23 cellular contexts compared by ENCODE assay signal in genomic region chr12:110340706-110341105, GRCh38. TPM values are rescaled to one million over a fixed set of nuclear protein-coding genes. Genes with fewer than 3 reads are reported as not detected.
DNase-seq lines count a peak whose midpoint lies in the region; ATAC-seq, FAIRE-seq and TF ChIP-seq lines count a peak whose summit lies in the region.
"Had no signal": no experiment of that assay in that cellular context is flagged by ENCODE, and none has a peak within 500 bp of the region (broad histone marks: within the 10 kb centered on the region; RNA-seq: fewer than 3 reads in every experiment).

No MANE protein-coding gene starts in this region.

- no peak for TF ChIP-seq CTCF in 22Rv1 (IDR thresholded peaks at IDR 0.05)
- no peak for TF ChIP-seq CTCF in K562 (IDR thresholded peaks at IDR 0.05 in 2 of 3, conservative IDR thresholded peaks at IDR 0.05 in 1 of 3; ENCODE audit: insufficient read depth in 2 of 3, low read depth in 1 of 3, low read length in 3 of 3)
- TF ChIP-seq CTCF in keratinocyte (optimal IDR thresholded peaks at IDR 0.05 in 1 of 3, IDR thresholded peaks at IDR 0.05 in 1 of 3, conservative IDR thresholded peaks at IDR 0.05 in 1 of 3; ENCODE audit: extremely low read depth in 1 of 3, insufficient read depth in 2 of 3, low read length in 3 of 3) = no peak

- peak overlapping the region in 1 of 2 experiments; percentile 47; a peak in 1 of 4 replicates for H3K9ac ChIP-seq in K562 (ENCODE audit: insufficient read depth in 1 of 2, low read depth in 2 of 2, low read length in 2 of 2)
- no peak overlapping the region for H3K9ac ChIP-seq in keratinocyte (ENCODE audit: control insufficient read depth, extremely low read depth, insufficient read depth, low read length)

- H3K79me2 ChIP-seq in K562 (ENCODE audit: control insufficient read depth, insufficient read depth, low read length) = no peaks in the 10 kb centered on the region
- peaks cover 28% of the 10 kb centered on the region for H3K79me2 ChIP-seq in keratinocyte (ENCODE audit: control insufficient read depth, insufficient read depth, low read length)

- TF ChIP-seq EP300 in K562 (IDR thresholded peaks at IDR 0.05; ENCODE audit: low read length) = no peak

- in situ Hi-C loops in GM18951 (cut with MboI; ENCODE audit: low sequenced_read_pairs, unreplicated experiment) = no loop called here
- in situ Hi-C loops in K562 (cut with MboI) = no loop called here

- ATAC-seq in K562 (no peak), HG02840 (IDR thresholded peaks at IDR 0.05; ENCODE audit: low FRiP score, unreplicated experiment) (no peak)

- H3K27me3 ChIP-seq in K562 (ENCODE audit: control insufficient read depth in 2 of 2, insufficient read depth in 2 of 2, low read length in 2 of 2) = no peaks in the 10 kb centered on the region
- no peaks in the 10 kb centered on the region for H3K27me3 ChIP-seq in keratinocyte (ENCODE audit: control insufficient read depth, extremely low read depth, insufficient read depth, low read length)
- H3K27me3 ChIP-seq: adrenal gland, heart right ventricle, MG63, testis had no signal

- peaks cover 100% of the 10 kb centered on the region for H3K36me3 ChIP-seq in K562 (ENCODE audit: control insufficient read depth, insufficient read depth, low read length)
- peaks cover 59 to 80% of the 10 kb centered on the region in 2 experiments for H3K36me3 ChIP-seq in keratinocyte (ENCODE audit: control insufficient read depth in 2 of 2, extremely low read depth in 1 of 2, insufficient read depth in 2 of 2, low read length in 2 of 2)

- dilution Hi-C loops in keratinocyte (cut with MboI; ENCODE audit: extremely low pct_ligation_motif_present, low sequenced_read_pairs) = no loop called here

- H3K9me3 ChIP-seq in K562 (replicated peaks; ENCODE audit: control insufficient read depth, insufficient read depth, low read depth, low read length) = no peaks in the 10 kb centered on the region
- no peaks in the 10 kb centered on the region for H3K9me3 ChIP-seq in keratinocyte (ENCODE audit: control insufficient read depth, low read depth, low read length)
- H3K9me3 ChIP-seq: adrenal gland, heart right ventricle, MG63, testis had no signal

- CTCF ChIA-PET in K562 (lab: Yijun Ruan, JAX; ENCODE audit: low intra/inter-chr PET ratio) = no interaction called here

- POLR2A ChIA-PET in K562 (lab: Yijun Ruan, JAX) = interaction anchor here (1.1 to 1.9 kb wide), 3 partner anchors 8 to 13 kb away, joined by 3 to 5 read pairs (median 4); no protein-coding TSS in a partner anchor

- no peaks in the 10 kb centered on the region for H3K4me1 ChIP-seq in K562 (replicated peaks in 1 of 2; ENCODE audit: control insufficient read depth in 2 of 2, insufficient read depth in 2 of 2, low read length in 2 of 2)
- H3K4me1 ChIP-seq in keratinocyte (ENCODE audit: control insufficient read depth, extremely low read depth, insufficient read depth, low read length) = peaks cover 35% of the 10 kb centered on the region
- H3K4me1 ChIP-seq: adrenal gland, testis had no signal

- BruUV-seq in K562 (replicated peaks; lab: Mats Ljungman, UMichigan) = no TSS peak

- intact Hi-C loops in K562 (cut with micrococcal nuclease) = no loop called here

- FAIRE-seq in K562 (lab: Jason Lieb, UNC) = no peak
- FAIRE-seq in keratinocyte (lab: Jason Lieb, UNC) = no peak
- FAIRE-seq: colon, H54, kidney had no signal

- H3K27ac ChIP-seq in 22Rv1 = peak overlapping the region; percentile 49
- no peak overlapping the region for H3K27ac ChIP-seq in K562 (ENCODE audit: extremely low read depth, low read depth, low read length)
- peak overlapping the region; percentile 23 for H3K27ac ChIP-seq in keratinocyte (ENCODE audit: control insufficient read depth, insufficient read depth, low read length)
- H3K27ac ChIP-seq: adrenal gland, testis had no signal

- DNase-seq in K562 (ENCODE audit: extremely low read depth in 1 of 4, low spot score in 3 of 4) (no peak), keratinocyte (ENCODE audit: low read depth, low spot score) (peak; percentile 73), NCI-H1092 (lab: John Stamatoyannopoulos, UW) (no peak), DMS53 (lab: John Stamatoyannopoulos, UW) (no peak)
- DNase-seq: activated CD4-positive, alpha-beta T cell treated with anti-CD3 and anti-CD28 coated beads for 48 hours; activated T-cell treated with anti-CD3 and anti-CD28 coated beads, Interleukin-2, amount 50 U/mL, for 48 hours; GF-D8; heart right ventricle; kidney; MG63; NCI-H187; NCI-H510A; occipital lobe; stimulated activated CD4-positive, alpha-beta T cell treated with anti-CD3 and anti-CD28 coated beads, Interleukin-4, amount 100 ng/mL, for 24 hours; stimulated activated CD8-positive, alpha-beta memory T cell treated with anti-CD3 and anti-CD28 coated beads, Interleukin-4, amount 100 ng/mL, for 48 hours; T1000; testis had no signal

- H2AFZ ChIP-seq in K562 (ENCODE audit: low read depth, low read length) (no peak overlapping the region), keratinocyte (ENCODE audit: control insufficient read depth, low read length) (no peak overlapping the region)

- H4K20me1 ChIP-seq in K562 (replicated peaks; ENCODE audit: control insufficient read depth, insufficient read depth, low read length) = 0 out of 2 replicates have a peak, but pooled peaks cover 3% of the 10 kb centered on the region
- no peaks in the 10 kb centered on the region for H4K20me1 ChIP-seq in keratinocyte (ENCODE audit: control insufficient read depth, extremely low read depth, insufficient read depth, low read length)

- H3K9me1 ChIP-seq in K562 (ENCODE audit: control insufficient read depth, insufficient read depth, low read length) = peaks cover 6% of the 10 kb centered on the region
- no peaks in the 10 kb centered on the region for H3K9me1 ChIP-seq in keratinocyte (ENCODE audit: control insufficient read depth, extremely low read depth, insufficient read depth, low read length)

- H3K4me2 ChIP-seq in K562 (ENCODE audit: insufficient read depth, low read length) (no peak overlapping the region), keratinocyte (ENCODE audit: control insufficient read depth, extremely low read depth, insufficient read depth, low read depth, low read length) (no peak overlapping the region)

- TF ChIP-seq RAD21 in K562 (CRISPR knock-in tag; conservative IDR thresholded peaks at IDR 0.05 in 1 of 2, IDR thresholded peaks at IDR 0.05 in 1 of 2) = no peak

- H3K4me3 ChIP-seq in K562 = no peak overlapping the region
- no peak overlapping the region for H3K4me3 ChIP-seq in keratinocyte (ENCODE audit: control insufficient read depth in 2 of 3, extremely low read depth in 1 of 3, insufficient read depth in 2 of 3, low read depth in 1 of 3, low read length in 3 of 3)
- H3K4me3 ChIP-seq: adrenal gland, heart right ventricle, MG63, testis had no signal

- 98% methylated on average over 18 of the region's 18 CpGs for WGBS in K562 (ENCODE audit: insufficient coverage, low coverage, missing lambda C conversion rate)

- TF ChIP-seq POLR2A in GM18951 (IDR thresholded peaks at IDR 0.05; ENCODE audit: extremely low read depth, insufficient read depth, insufficient read length) (peak; percentile 15), K562 (conservative IDR thresholded peaks at IDR 0.05) (no peak)

TF ChIP-seq in K562, 482 proteins besides CTCF, POLR2A, EP300 and RAD21:
- TF ChIP-seq ZNF212 (CRISPR knock-in tag; IDR thresholded peaks at IDR 0.05) (no peak), NR4A1 (CRISPR knock-in tag; IDR thresholded peaks at IDR 0.05) (no peak), NR4A1 (tag; IDR thresholded peaks at IDR 0.05) (no peak), POLR2G (IDR thresholded peaks at IDR 0.05; ENCODE audit: low read depth, low read length) (0 out of 2 replicates have a peak, but pooled peaks have one; percentile 30), BRD4 (IDR thresholded peaks at IDR 0.05) (no peak), HDAC6 (IDR thresholded peaks at IDR 0.05; ENCODE audit: low read depth, low read length) (no peak), SIN3A (IDR thresholded peaks at IDR 0.05; ENCODE audit: borderline replicate concordance in 2 of 2, control insufficient read depth in 1 of 2, low read depth in 2 of 2, low read length in 2 of 2) (no peak), RFX1 (IDR thresholded peaks at IDR 0.05) (no peak), RBM22 (IDR thresholded peaks at IDR 0.05; ENCODE audit: low read depth, low read length, poor library complexity, severe bottlenecking) (peak; percentile 23)

RNA-seq across cellular contexts. Expression of gene ATP2A2, which starts 59.7 kb away (rescaled TPM):
- 436 and 524 TPM in 2 replicates for total RNA-seq in K562 (2011; cell fraction: chromatin; rRNA removed; ENCODE audit: low replicate concordance)
- 350 and 362 TPM in 2 replicates for total RNA-seq in K562 (2011; cell fraction: nucleolus; rRNA removed)
- total RNA-seq in K562 (2011; cell fraction: nucleoplasm; rRNA removed) = 437 and 537 TPM in 2 replicates
- total RNA-seq in K562 (2014; rRNA removed) (73.5 and 82.5 TPM in 2 replicates), K562 (2014; rRNA removed; fragmentation: Illumina TruSeq; extraction: Trizol) (46.7 and 51.6 TPM in 2 replicates), K562 (2015; rRNA removed; fragmentation: Illumina TruSeq; extraction: Trizol) (47.7 and 49.9 TPM in 2 replicates), K562 (2021) (180 and 205 TPM in 2 replicates)
- polyA plus RNA-seq in K562 (2011; rRNA removed) (44.6 and 88.4 TPM in 2 replicates), K562 (2014; fragmentation: Illumina TruSeq; extraction: Trizol) (137 and 150 TPM in 2 replicates), K562 (2014; fragmentation: Nextera tagmentation; extraction: Ambion mirVana) (1 to 10 TPM; 5.2 to 6.7 TPM), K562 (2014; rRNA removed) (60.8 and 63.2 TPM in 2 replicates), keratinocyte (54.5 to 190 TPM (median 127 TPM) in 3 replicates)
- polyA plus RNA-seq in K562 (2011; cell fraction: cytosol; rRNA removed) = 20.8 and 37.3 TPM in 2 replicates
- 193 and 236 TPM in 2 replicates for polyA plus RNA-seq in K562 (2011; cell fraction: nucleus; rRNA removed)
- 137 and 151 TPM in 2 replicates for polyA plus RNA-seq in K562 (2012)
- 96.8 and 146 TPM in 2 replicates for polyA minus RNA-seq in K562 (2011; rRNA and poly(A)+ RNA removed)
- polyA minus RNA-seq in K562 (2011; cell fraction: cytosol; rRNA and poly(A)+ RNA removed) = 86.8 and 111 TPM in 2 replicates
- 89.9 and 136 TPM in 2 replicates for polyA minus RNA-seq in K562 (2011; cell fraction: nucleus; rRNA and poly(A)+ RNA removed)
- 125 TPM for polyA plus RNA-seq in keratinocyte (2011; ENCODE audit: low read depth)
- 44.8 and 61.1 TPM in 2 replicates for polyA plus RNA-seq in keratinocyte (2011; cell fraction: cytosol; rRNA removed)
- 434 and 449 TPM in 2 replicates for polyA plus RNA-seq in keratinocyte (2011; cell fraction: nucleus; rRNA removed)
- 126 and 203 TPM in 2 replicates for polyA plus RNA-seq in keratinocyte (2012; ENCODE audit: low replicate concordance)
- 122 to 314 TPM (median 265 TPM) in 3 replicates for polyA minus RNA-seq in keratinocyte
- polyA minus RNA-seq in keratinocyte (2011; cell fraction: cytosol; rRNA and poly(A)+ RNA removed) = 79.8 TPM
- 294 and 451 TPM in 2 replicates for polyA minus RNA-seq in keratinocyte (2011; cell fraction: nucleus; rRNA and poly(A)+ RNA removed)
